13 cellular contexts compared by ENCODE assay signal in genomic region chr21:38922474-38922873, GRCh38.
"Had no signal": no experiment of that assay in that cellular context is flagged by ENCODE, and none has a peak within 500 bp of the region (broad histone marks: within the 10 kb centered on the region; RNA-seq: fewer than 3 reads in every experiment).

No MANE protein-coding gene starts in this region.

- H3K9me3 ChIP-seq: colonic mucosa, gastrocnemius medialis, heart right ventricle, right atrium auricular region, stomach had no signal

- H3K27ac ChIP-seq: right atrium auricular region had no signal

- DNase-seq: dermis blood vessel endothelial cell; effector CD8-positive, alpha-beta T cell; gastrocnemius medialis; heart right ventricle; islet precursor cell; mammary epithelial cell; naive thymus-derived CD8-positive, alpha-beta T cell; posterior cingulate gyrus; stimulated activated CD4-positive, alpha-beta T cell treated with anti-CD3 and anti-CD28 coated beads, Interleukin-12 subunit alpha, Interleukin-12 subunit beta, amount 100 ng/mL, for 4 hours; stimulated activated naive CD4-positive, alpha-beta T cell; stomach had no signal

- H3K4me3 ChIP-seq: colonic mucosa, gastrocnemius medialis, heart right ventricle, right atrium auricular region, stomach had no signal

- H3K27me3 ChIP-seq: colonic mucosa, gastrocnemius medialis, heart right ventricle, right atrium auricular region, stomach had no signal

- H3K36me3 ChIP-seq: colonic mucosa, gastrocnemius medialis, heart right ventricle, right atrium auricular region, stomach had no signal
